Comparison of ENCODE assay signal across 1 cellular context in the genomic region with DNA sequence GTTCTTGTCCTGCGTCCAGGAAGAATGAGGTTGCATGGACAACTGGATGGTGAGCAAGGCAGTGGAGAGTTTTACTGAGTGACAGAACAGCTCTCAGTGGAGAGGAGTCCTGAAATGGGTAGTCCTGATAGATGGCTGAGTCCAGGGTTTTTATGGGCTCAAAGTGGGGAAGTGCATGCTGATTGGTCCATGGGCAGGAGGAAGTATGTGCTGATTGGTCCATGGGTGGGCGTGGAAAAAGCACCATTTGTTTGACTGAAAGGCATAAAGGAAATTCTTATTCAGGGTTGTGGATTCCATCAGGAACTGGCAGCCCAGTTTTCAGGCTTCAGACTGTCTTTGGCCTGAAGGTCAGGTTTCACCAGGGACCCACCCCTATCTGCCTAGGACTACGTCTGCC.
A peak's percentile ranks its signal among the peaks of the same experiment; 100 is the strongest.
TF ChIP-seq lines count a peak whose summit lies in the region.

No MANE protein-coding gene starts in this region.

TF ChIP-seq in K562, 482 proteins besides CTCF, POLR2A, EP300 and RAD21 (continued from another document):
- TF ChIP-seq, protein P1, sequence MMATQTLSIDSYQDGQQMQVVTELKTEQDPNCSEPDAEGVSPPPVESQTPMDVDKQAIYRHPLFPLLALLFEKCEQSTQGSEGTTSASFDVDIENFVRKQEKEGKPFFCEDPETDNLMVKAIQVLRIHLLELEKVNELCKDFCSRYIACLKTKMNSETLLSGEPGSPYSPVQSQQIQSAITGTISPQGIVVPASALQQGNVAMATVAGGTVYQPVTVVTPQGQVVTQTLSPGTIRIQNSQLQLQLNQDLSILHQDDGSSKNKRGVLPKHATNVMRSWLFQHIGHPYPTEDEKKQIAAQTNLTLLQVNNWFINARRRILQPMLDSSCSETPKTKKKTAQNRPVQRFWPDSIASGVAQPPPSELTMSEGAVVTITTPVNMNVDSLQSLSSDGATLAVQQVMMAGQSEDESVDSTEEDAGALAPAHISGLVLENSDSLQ (IDR thresholded peaks at IDR 0.05) = peak; percentile 49; the same call in 1 of the 2 replicates
- TF ChIP-seq ZNF445 (CRISPR knock-in tag; IDR thresholded peaks at IDR 0.05; ENCODE audit: low read depth) = no peak
